In genomic region chr7:131927770-131928169, GRCh38 we compare ENCODE assay signal across 28 cellular contexts.
"Had no signal": no experiment of that assay in that cellular context is flagged by ENCODE, and none has a peak within 500 bp of the region (broad histone marks: within the 10 kb centered on the region; RNA-seq: fewer than 3 reads in every experiment).

No MANE protein-coding gene starts in this region.

- FAIRE-seq: TTC549 had no signal

- H3K4me1 ChIP-seq: breast epithelium had no signal

- H3K27me3 Mint-ChIP-seq: activated B cell treated with CpG ODN at 0.5 μM for 24 hours had no signal

- H3K9me3 ChIP-seq: breast epithelium had no signal

- H3K27ac ChIP-seq: breast epithelium, SK-N-MC had no signal

- H3K27ac Mint-ChIP-seq: activated B cell treated with CpG ODN at 0.5 μM for 24 hours; activated CD4-positive, alpha-beta T cell treated with anti-CD3 and anti-CD28 coated beads, Interleukin-2, amount 10 ng/mL, durations not matched to agents 24 days and 14 days; activated CD8-positive, alpha-beta memory T cell treated with anti-CD3 and anti-CD28 coated beads, Interleukin-2, amount 10 ng/mL, durations not matched to agents 7 days and 5 days; activated naive CD4-positive, alpha-beta T cell treated with anti-CD3 and anti-CD28 coated beads, Interleukin-2, amount 50 U/mL, for 24 hours; activated T-cell treated with anti-CD3 and anti-CD28 coated beads, Interleukin-2, amount 50 U/mL, for 24 hours; activated T-helper 1 cell treated with anti-CD3 and anti-CD28 coated beads, Interleukin-12 subunit alpha, Interleukin-12 subunit beta, Interleukin-2, Interleukin-4 antibody, amounts not matched to agents 30 ng/mL and 10 ng/mL and 1 ng/mL, durations not matched to agents 14 hours and 24 hours and 36 hours; T-cell had no signal

- H3K4me1 Mint-ChIP-seq: activated B cell treated with CpG ODN at 0.5 μM for 24 hours; activated CD4-positive, alpha-beta T cell treated with anti-CD3 and anti-CD28 coated beads, Interleukin-2, amount 10 ng/mL, durations not matched to agents 24 days and 14 days; activated CD8-positive, alpha-beta memory T cell treated with anti-CD3 and anti-CD28 coated beads, Interleukin-2, amount 10 ng/mL, durations not matched to agents 7 days and 5 days; activated naive CD4-positive, alpha-beta T cell treated with anti-CD3 and anti-CD28 coated beads, Interleukin-2, amount 50 U/mL, for 24 hours; T-cell had no signal

- DNase-seq: activated B cell treated with CpG ODN at 0.5 μM for 24 hours; activated CD4-positive, alpha-beta T cell treated with anti-CD3 and anti-CD28 coated beads for 1 hour; activated CD4-positive, alpha-beta T cell treated with anti-CD3 and anti-CD28 coated beads, Interleukin-2, amount 10 ng/mL, durations not matched to agents 24 days and 14 days; activated CD4-positive, alpha-beta T cell treated with anti-CD3 and anti-CD28 coated beads, Interleukin-2, amount 50 U/mL, for 48 hours; activated CD8-positive, alpha-beta memory T cell treated with anti-CD3 and anti-CD28 coated beads, Interleukin-2, amount 10 ng/mL, durations not matched to agents 7 days and 5 days; activated effector memory CD4-positive, alpha-beta T cell treated with Interleukin-2 at 50 U/mL for 16 hours; activated naive CD4-positive, alpha-beta T cell; activated T-cell treated with anti-CD3 and anti-CD28 coated beads, Interleukin-2, amount 50 U/mL, for 24 hours; aorta; KG1; NCI-H1092; NCI-H1417; NCI-H1930; NCI-H2171; NCI-H2227 treated with DMSO at 0.1 percent for 48 hours; NCI-H446 treated with DMSO at 0.1 percent for 48 hours; NCI-H524 treated with DMSO at 0.1 percent for 48 hours; NCI-H748 treated with DMSO at 0.1 percent for 48 hours; OCI-M1; RPMI8226; T-cell; T-helper 2 cell; T1000 had no signal

- H3K36me3 Mint-ChIP-seq: activated CD8-positive, alpha-beta memory T cell treated with anti-CD3 and anti-CD28 coated beads, Interleukin-2, amount 10 ng/mL, durations not matched to agents 7 days and 5 days; activated naive CD4-positive, alpha-beta T cell treated with anti-CD3 and anti-CD28 coated beads, Interleukin-2, amount 50 U/mL, for 24 hours; T-cell had no signal

- H3K4me3 ChIP-seq: breast epithelium, SK-N-MC had no signal

- H3K4me3 Mint-ChIP-seq: activated B cell treated with CpG ODN at 0.5 μM for 24 hours; activated CD4-positive, alpha-beta T cell treated with anti-CD3 and anti-CD28 coated beads, Interleukin-2, amount 10 ng/mL, durations not matched to agents 24 days and 14 days; activated CD8-positive, alpha-beta memory T cell treated with anti-CD3 and anti-CD28 coated beads, Interleukin-2, amount 10 ng/mL, durations not matched to agents 7 days and 5 days; activated naive CD4-positive, alpha-beta T cell treated with anti-CD3 and anti-CD28 coated beads, Interleukin-2, amount 50 U/mL, for 24 hours; activated T-cell treated with anti-CD3 and anti-CD28 coated beads, Interleukin-2, amount 50 U/mL, for 24 hours; activated T-helper 1 cell treated with anti-CD3 and anti-CD28 coated beads, Interleukin-12 subunit alpha, Interleukin-12 subunit beta, Interleukin-2, Interleukin-4 antibody, amounts not matched to agents 30 ng/mL and 10 ng/mL and 1 ng/mL, durations not matched to agents 14 hours and 24 hours and 36 hours; T-cell had no signal

- H3K9me3 Mint-ChIP-seq: activated B cell treated with CpG ODN at 0.5 μM for 24 hours; activated CD4-positive, alpha-beta T cell treated with anti-CD3 and anti-CD28 coated beads, Interleukin-2, amount 10 ng/mL, durations not matched to agents 24 days and 14 days; activated naive CD4-positive, alpha-beta T cell treated with anti-CD3 and anti-CD28 coated beads, Interleukin-2, amount 50 U/mL, for 24 hours; activated T-helper 1 cell treated with anti-CD3 and anti-CD28 coated beads, Interleukin-12 subunit alpha, Interleukin-12 subunit beta, Interleukin-2, Interleukin-4 antibody, amounts not matched to agents 30 ng/mL and 10 ng/mL and 1 ng/mL, durations not matched to agents 14 hours and 24 hours and 36 hours had no signal

- H3K36me3 ChIP-seq: breast epithelium had no signal
